In the genomic region with DNA sequence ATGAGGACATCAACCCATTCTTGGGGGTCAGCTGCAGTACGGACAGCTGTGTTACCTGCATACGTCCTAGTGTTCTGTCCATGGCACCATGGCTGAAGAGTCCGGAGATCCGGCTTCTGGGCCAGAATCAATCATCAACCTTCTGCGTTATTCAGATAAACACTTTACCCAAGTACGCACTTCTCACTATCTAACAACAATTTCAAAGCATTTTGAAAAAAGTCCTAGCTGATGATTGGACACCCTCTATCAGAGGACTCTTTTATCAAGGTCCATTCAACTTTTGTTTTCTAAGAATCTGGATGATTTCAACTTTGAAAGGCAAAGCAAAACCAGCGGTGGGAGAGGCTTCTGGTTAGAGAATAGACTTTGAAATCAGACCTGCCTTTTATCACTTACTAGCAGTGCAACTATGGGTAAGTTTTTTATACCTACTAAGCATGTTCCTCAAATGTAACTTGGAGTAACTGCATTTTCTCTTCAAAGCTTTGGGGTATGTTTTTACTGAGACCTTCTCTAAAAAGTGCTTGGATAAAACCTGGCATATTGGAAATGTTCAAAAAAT, we compare ENCODE assay signal across 31 cellular contexts.
"Had no signal": no experiment of that assay in that cellular context is flagged by ENCODE, and none has a peak within 500 bp of the region (broad histone marks: within the 10 kb centered on the region; RNA-seq: fewer than 3 reads in every experiment).

No MANE protein-coding gene starts in this region.

- H3K9me3 Mint-ChIP-seq: activated CD4-positive, alpha-beta memory T cell treated with anti-CD3 and anti-CD28 coated beads, Interleukin-2, amount 10 ng/mL, durations not matched to agents 7 days and 5 days; activated naive CD4-positive, alpha-beta T cell treated with anti-CD3 and anti-CD28 coated beads, Interleukin-2, amount 10 ng/mL, durations not matched to agents 7 days and 5 days; activated naive CD8-positive, alpha-beta T cell treated with anti-CD3 and anti-CD28 coated beads, Interleukin-2, amount 10 ng/mL, durations not matched to agents 7 days and 5 days; activated T-cell treated with anti-CD3 and anti-CD28 coated beads, Interleukin-2, amount 50 U/mL, for 24 hours; activated T-cell treated with anti-CD3 and anti-CD28 coated beads, Interleukin-2, amount 50 U/mL, for 72 hours; brain; central memory CD8-positive, alpha-beta T cell; dendritic cell treated with granulocyte-macrophage colony-stimulating factor and Interleukin-4, amounts not matched to agents 40 ng/mL and 50 ng/mL, for 4 days had no signal

- H3K4me1 ChIP-seq: ascending aorta, breast epithelium, esophagus squamous epithelium, gastroesophageal sphincter, heart right ventricle had no signal

- H3K4me1 Mint-ChIP-seq: activated CD4-positive, alpha-beta memory T cell treated with anti-CD3 and anti-CD28 coated beads, Interleukin-2, amount 10 ng/mL, durations not matched to agents 7 days and 5 days; activated CD4-positive, alpha-beta T cell treated with anti-CD3 and anti-CD28 coated beads for 36 hours; activated CD4-positive, alpha-beta T cell treated with anti-CD3 and anti-CD28 coated beads, Interleukin-2, amount 10 ng/mL, durations not matched to agents 24 days and 14 days; activated naive CD4-positive, alpha-beta T cell treated with anti-CD3 and anti-CD28 coated beads, Interleukin-2, amount 10 ng/mL, durations not matched to agents 7 days and 5 days; activated naive CD8-positive, alpha-beta T cell treated with anti-CD3 and anti-CD28 coated beads, Interleukin-2, amount 10 ng/mL, durations not matched to agents 7 days and 5 days; central memory CD8-positive, alpha-beta T cell had no signal

- H3K27ac Mint-ChIP-seq: activated CD4-positive, alpha-beta memory T cell treated with anti-CD3 and anti-CD28 coated beads, Interleukin-2, amount 10 ng/mL, durations not matched to agents 7 days and 5 days; activated CD4-positive, alpha-beta T cell treated with anti-CD3 and anti-CD28 coated beads for 36 hours; activated CD4-positive, alpha-beta T cell treated with anti-CD3 and anti-CD28 coated beads, Interleukin-2, amount 10 ng/mL, durations not matched to agents 24 days and 14 days; activated naive CD4-positive, alpha-beta T cell treated with anti-CD3 and anti-CD28 coated beads, Interleukin-2, amount 10 ng/mL, durations not matched to agents 7 days and 5 days; activated naive CD4-positive, alpha-beta T cell treated with anti-CD3 and anti-CD28 coated beads, Interleukin-2, amount 50 U/mL, for 72 hours; activated naive CD8-positive, alpha-beta T cell treated with anti-CD3 and anti-CD28 coated beads, Interleukin-2, amount 10 ng/mL, durations not matched to agents 7 days and 5 days; activated T-cell treated with anti-CD3 and anti-CD28 coated beads, Interleukin-2, amount 50 U/mL, for 24 hours; activated T-cell treated with anti-CD3 and anti-CD28 coated beads, Interleukin-2, amount 50 U/mL, for 72 hours; brain; dendritic cell treated with granulocyte-macrophage colony-stimulating factor and Interleukin-4, amounts not matched to agents 40 ng/mL and 50 ng/mL, for 4 days; endodermal cell had no signal

- H3K4me3 ChIP-seq: ascending aorta, breast epithelium, cardiac muscle cell, coronary artery, dorsolateral prefrontal cortex, esophagus squamous epithelium, gastroesophageal sphincter, heart right ventricle had no signal

- H3K27ac ChIP-seq: ascending aorta, breast epithelium, cardiac muscle cell, coronary artery, dorsolateral prefrontal cortex, esophagus squamous epithelium, gastroesophageal sphincter, heart right ventricle had no signal

- H3K36me3 Mint-ChIP-seq: activated naive CD4-positive, alpha-beta T cell treated with anti-CD3 and anti-CD28 coated beads, Interleukin-2, amount 10 ng/mL, durations not matched to agents 7 days and 5 days; activated naive CD4-positive, alpha-beta T cell treated with anti-CD3 and anti-CD28 coated beads, Interleukin-2, amount 50 U/mL, for 72 hours; activated naive CD8-positive, alpha-beta T cell treated with anti-CD3 and anti-CD28 coated beads, Interleukin-2, amount 10 ng/mL, durations not matched to agents 7 days and 5 days; brain had no signal

- DNase-seq: activated CD4-positive, alpha-beta memory T cell treated with anti-CD3 and anti-CD28 coated beads, Interleukin-2, amount 10 ng/mL, durations not matched to agents 7 days and 5 days; activated CD4-positive, alpha-beta T cell treated with anti-CD3 and anti-CD28 coated beads for 36 hours; activated CD4-positive, alpha-beta T cell treated with anti-CD3 and anti-CD28 coated beads, Interleukin-2, amount 10 ng/mL, durations not matched to agents 24 days and 14 days; activated CD4-positive, alpha-beta T cell treated with anti-CD3 and anti-CD28 coated beads, Interleukin-2, amount 50 U/mL, for 4 hours; activated CD4-positive, CD25-positive, alpha-beta regulatory T cell; activated CD4-positive, CD25-positive, alpha-beta regulatory T cell treated with anti-CD3 and anti-CD28 coated beads, Interleukin-2, amount 50 U/mL, for 72 hours; activated CD8-positive, alpha-beta memory T cell treated with anti-CD3 and anti-CD28 coated beads, Interleukin-2, amount 50 U/mL, for 48 hours; activated gamma-delta T cell; activated naive CD4-positive, alpha-beta T cell; activated naive CD4-positive, alpha-beta T cell treated with anti-CD3 and anti-CD28 coated beads, Interleukin-2, amount 10 ng/mL, durations not matched to agents 7 days and 5 days; activated naive CD8-positive, alpha-beta T cell treated with anti-CD3 and anti-CD28 coated beads, Interleukin-2, amount 10 ng/mL, durations not matched to agents 7 days and 5 days; activated T-cell treated with anti-CD3 and anti-CD28 coated beads for 4 hours; activated T-cell treated with anti-CD3 and anti-CD28 coated beads, Interleukin-2, amount 50 U/mL, for 24 hours; activated T-cell treated with anti-CD3 and anti-CD28 coated beads, Interleukin-2, amount 50 U/mL, for 72 hours; dorsolateral prefrontal cortex; effector memory CD4-positive, alpha-beta T cell; endodermal cell; esophagus squamous epithelium; foreskin melanocyte; heart right ventricle; T-helper 2 cell had no signal

- H3K27me3 ChIP-seq: ascending aorta, breast epithelium, gastroesophageal sphincter had no signal

- H3K9me3 ChIP-seq: ascending aorta, breast epithelium, esophagus squamous epithelium, gastroesophageal sphincter, heart right ventricle had no signal

- ATAC-seq: activated CD4-positive, alpha-beta T cell treated with anti-CD3 and anti-CD28 coated beads for 36 hours; activated naive CD4-positive, alpha-beta T cell treated with anti-CD3 and anti-CD28 coated beads, Interleukin-2, amount 50 U/mL, for 72 hours; activated T-cell treated with anti-CD3 and anti-CD28 coated beads, Interleukin-2, amount 50 U/mL, for 72 hours; gastroesophageal sphincter; heart right ventricle had no signal

- H3K27me3 Mint-ChIP-seq: activated CD4-positive, alpha-beta memory T cell treated with anti-CD3 and anti-CD28 coated beads, Interleukin-2, amount 10 ng/mL, durations not matched to agents 7 days and 5 days; activated CD4-positive, alpha-beta T cell treated with anti-CD3 and anti-CD28 coated beads, Interleukin-2, amount 10 ng/mL, durations not matched to agents 24 days and 14 days had no signal

- H3K36me3 ChIP-seq: ascending aorta, breast epithelium, cardiac muscle cell, esophagus squamous epithelium, gastroesophageal sphincter, heart right ventricle had no signal

- FAIRE-seq: TTC549 had no signal

- H3K4me3 Mint-ChIP-seq: activated CD4-positive, alpha-beta memory T cell treated with anti-CD3 and anti-CD28 coated beads, Interleukin-2, amount 10 ng/mL, durations not matched to agents 7 days and 5 days; activated CD4-positive, alpha-beta T cell treated with anti-CD3 and anti-CD28 coated beads for 36 hours; activated CD4-positive, alpha-beta T cell treated with anti-CD3 and anti-CD28 coated beads, Interleukin-2, amount 10 ng/mL, durations not matched to agents 24 days and 14 days; activated naive CD4-positive, alpha-beta T cell treated with anti-CD3 and anti-CD28 coated beads, Interleukin-2, amount 10 ng/mL, durations not matched to agents 7 days and 5 days; activated naive CD8-positive, alpha-beta T cell treated with anti-CD3 and anti-CD28 coated beads, Interleukin-2, amount 10 ng/mL, durations not matched to agents 7 days and 5 days; activated T-cell treated with anti-CD3 and anti-CD28 coated beads, Interleukin-2, amount 50 U/mL, for 24 hours; activated T-cell treated with anti-CD3 and anti-CD28 coated beads, Interleukin-2, amount 50 U/mL, for 72 hours; brain; central memory CD8-positive, alpha-beta T cell; dendritic cell treated with granulocyte-macrophage colony-stimulating factor and Interleukin-4, amounts not matched to agents 40 ng/mL and 50 ng/mL, for 4 days; endodermal cell had no signal
